ENCODE assay signal across 17 cellular contexts in the genomic region with DNA sequence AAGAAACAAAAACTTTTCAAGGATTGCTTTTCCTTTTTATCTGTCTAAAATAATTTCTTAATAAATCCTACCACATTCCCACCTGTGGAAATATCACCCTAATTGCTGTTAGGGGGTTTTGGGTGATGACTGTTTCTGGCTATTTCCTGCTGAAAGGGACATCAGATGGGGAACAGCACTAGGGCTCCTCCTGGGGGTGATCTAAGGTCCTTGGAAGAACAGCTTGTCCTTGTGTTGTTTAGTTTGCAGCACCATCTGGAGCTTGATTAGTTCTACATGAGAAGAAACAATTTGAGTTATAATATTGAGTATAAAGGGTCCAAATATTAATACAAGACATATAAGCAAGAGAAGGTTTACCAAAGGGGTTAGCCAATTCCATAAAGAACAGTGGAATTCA. TPM values are rescaled to one million over a fixed set of nuclear protein-coding genes. Genes with fewer than 3 reads are reported as not detected.
DNase-seq lines count a peak whose midpoint lies in the region; ATAC-seq, FAIRE-seq and TF ChIP-seq lines count a peak whose summit lies in the region.
"Had no signal": no experiment of that assay in that cellular context is flagged by ENCODE, and none has a peak within 500 bp of the region (broad histone marks: within the 10 kb centered on the region; RNA-seq: fewer than 3 reads in every experiment).

No MANE protein-coding gene starts in this region.

- H3K79me2 ChIP-seq in HepG2 (ENCODE audit: insufficient read depth, low read length): no peaks in the 10 kb centered on the region

- H3K4me1 ChIP-seq in HepG2 (ENCODE audit: insufficient read depth, low read length): no peaks in the 10 kb centered on the region
- H3K4me1 ChIP-seq in right lobe of liver: no peaks in the 10 kb centered on the region
- no peaks in the 10 kb centered on the region for H3K4me1 ChIP-seq in upper lobe of right lung
- H3K4me1 ChIP-seq: Caco-2, gastroesophageal sphincter had no signal

- H3K4me2 ChIP-seq in HepG2 (ENCODE audit: low read depth, low read length): no peak overlapping the region

- no peaks in the 10 kb centered on the region for H3K27me3 Mint-ChIP-seq in chondrocyte (ENCODE audit: low read depth)
- H3K27me3 Mint-ChIP-seq: activated CD4-positive, alpha-beta T cell treated with anti-CD3 and anti-CD28 coated beads for 36 hours; T-helper 17 cell had no signal

- no peaks in the 10 kb centered on the region for H3K9me3 Mint-ChIP-seq in chondrocyte (ENCODE audit: low read depth)
- H3K9me3 Mint-ChIP-seq: activated T-cell treated with anti-CD3 and anti-CD28 coated beads, Interleukin-2, amount 50 U/mL, for 72 hours had no signal

- no peak overlapping the region for H3K4me3 Mint-ChIP-seq in chondrocyte (ENCODE audit: unreplicated experiment)
- H3K4me3 Mint-ChIP-seq: activated CD4-positive, alpha-beta T cell treated with anti-CD3 and anti-CD28 coated beads for 36 hours; activated T-cell treated with anti-CD3 and anti-CD28 coated beads, Interleukin-2, amount 50 U/mL, for 72 hours; T-helper 17 cell had no signal

- H3K9ac ChIP-seq in HepG2 (ENCODE audit: insufficient read depth, low read depth, low read length): no peak overlapping the region

- H3K9me3 ChIP-seq in HepG2 (ENCODE audit: low read length) (no peaks in the 10 kb centered on the region), right lobe of liver (no peaks in the 10 kb centered on the region), upper lobe of right lung (no peaks in the 10 kb centered on the region)
- H3K9me3 ChIP-seq: Caco-2, gastroesophageal sphincter had no signal

- intact Hi-C loops in HepG2 (cut with micrococcal nuclease; ENCODE audit: unreplicated experiment) (loop anchor here (1.0 kb wide), 1 partner anchor 146 kb away; no protein-coding TSS in a partner anchor), right lobe of liver (cut with DNase I) (no loop called here), upper lobe of right lung (cut with DNase I) (no loop called here)

- FAIRE-seq in HepG2 (lab: Jason Lieb, UNC): no peak
- FAIRE-seq: islet of Langerhans had no signal

- H3K27ac ChIP-seq in HepG2 (ENCODE audit: extremely low read length, insufficient read depth, low read length): no peak overlapping the region
- no peak overlapping the region for H3K27ac ChIP-seq in right lobe of liver
- H3K27ac ChIP-seq in upper lobe of right lung: no peak overlapping the region
- H3K27ac ChIP-seq: gastroesophageal sphincter had no signal

- POLR2A ChIA-PET in HepG2 (lab: Yijun Ruan, JAX): no interaction called here

- no peaks in the 10 kb centered on the region for H4K20me1 ChIP-seq in HepG2 (ENCODE audit: insufficient read depth, low read length)

- TF ChIP-seq EP300 in HepG2 (IDR thresholded peaks at IDR 0.05; ENCODE audit: low read depth in 2 of 2, low read length in 2 of 2): no peak
- no peak for TF ChIP-seq EP300 in HepG2 (CRISPR knock-in tag; IDR thresholded peaks at IDR 0.05; ENCODE audit: borderline replicate concordance)

- H3K4me3 ChIP-seq in HepG2 (replicated peaks in 1 of 3; ENCODE audit: insufficient read depth in 1 of 3, low read depth in 2 of 3, low read length in 3 of 3): no peak overlapping the region
- no peak overlapping the region for H3K4me3 ChIP-seq in right lobe of liver
- H3K4me3 ChIP-seq in upper lobe of right lung: no peak overlapping the region
- H3K4me3 ChIP-seq: gastroesophageal sphincter had no signal

- ATAC-seq in HepG2: peak; percentile 62
- ATAC-seq in right lobe of liver: no peak
- peak; percentile 56 for ATAC-seq in upper lobe of right lung
- no peak for ATAC-seq in GM19324 (IDR thresholded peaks at IDR 0.05; ENCODE audit: low FRiP score, unreplicated experiment)
- ATAC-seq: activated CD4-positive, alpha-beta T cell treated with anti-CD3 and anti-CD28 coated beads for 36 hours; activated T-cell treated with anti-CD3 and anti-CD28 coated beads, Interleukin-2, amount 50 U/mL, for 72 hours; gastroesophageal sphincter; T-helper 17 cell had no signal

- TF ChIP-seq POLR2A in HepG2 (IDR thresholded peaks at IDR 0.05; ENCODE audit: insufficient read depth in 1 of 2, low read depth in 2 of 2, low read length in 2 of 2) (no peak), right lobe of liver (IDR thresholded peaks at IDR 0.05) (no peak)

- H3K36me3 ChIP-seq in HepG2 (replicated peaks in 1 of 2; ENCODE audit: control insufficient read depth in 1 of 2, insufficient read depth in 2 of 2, low read length in 2 of 2): no peaks in the 10 kb centered on the region
- no peaks in the 10 kb centered on the region for H3K36me3 ChIP-seq in right lobe of liver
- no peaks in the 10 kb centered on the region for H3K36me3 ChIP-seq in upper lobe of right lung
- H3K36me3 ChIP-seq: gastroesophageal sphincter had no signal

- no peaks in the 10 kb centered on the region for H3K36me3 Mint-ChIP-seq in chondrocyte (ENCODE audit: low read depth)

- DNase-seq in HepG2 (ENCODE audit: low spot score) (no peak), right lobe of liver (no peak), NCI-H82 treated with DMSO at 0.1 percent for 48 hours (lab: John Stamatoyannopoulos, UW; ENCODE audit: unreplicated experiment) (peak; percentile 9), chondrocyte (ENCODE audit: low spot score) (no peak), upper lobe of right lung (no peak), GOT3 (lab: John Stamatoyannopoulos, UW) (no peak), superior temporal gyrus (ENCODE audit: extremely low spot score) (no peak)
- DNase-seq: activated CD4-positive, alpha-beta T cell treated with anti-CD3 and anti-CD28 coated beads for 36 hours; activated T-cell treated with anti-CD3 and anti-CD28 coated beads, Interleukin-2, amount 50 U/mL, for 72 hours; cerebellar nuclear complex; NCI-H1105 treated with DMSO at 0.1 percent for 48 hours; nucleus accumbens; T-helper 17 cell had no signal

- H3K27me3 ChIP-seq in HepG2 (ENCODE audit: control insufficient read depth in 1 of 2, insufficient read depth in 2 of 2, low read length in 2 of 2) (no peaks in the 10 kb centered on the region), right lobe of liver (no peaks in the 10 kb centered on the region), upper lobe of right lung (no peaks in the 10 kb centered on the region)
- H3K27me3 ChIP-seq: gastroesophageal sphincter had no signal

- TF ChIP-seq CTCF in HepG2 (CRISPR knock-in tag; IDR thresholded peaks at IDR 0.05) (peak; percentile 22; the same call in 1 of the 2 replicates), right lobe of liver (IDR thresholded peaks at IDR 0.05) (no peak), chondrocyte (IDR thresholded peaks at IDR 0.05) (peak; percentile 16), upper lobe of right lung (IDR thresholded peaks at IDR 0.05) (no peak)

- no peak for TF ChIP-seq RAD21 in HepG2 (CRISPR knock-in tag; IDR thresholded peaks at IDR 0.05)

- H3K4me1 Mint-ChIP-seq in chondrocyte (ENCODE audit: low read depth): no peaks in the 10 kb centered on the region

- in situ Hi-C loops in HepG2 (cut with HindIII; ENCODE audit: extremely low pct_ligation_motif_present, low pct_unique_long_range_greater_than_20kb): no loop called here

- no peak overlapping the region for H3K27ac Mint-ChIP-seq in chondrocyte (ENCODE audit: unreplicated experiment)
- H3K27ac Mint-ChIP-seq: activated CD4-positive, alpha-beta T cell treated with anti-CD3 and anti-CD28 coated beads for 36 hours; activated T-cell treated with anti-CD3 and anti-CD28 coated beads, Interleukin-2, amount 50 U/mL, for 72 hours; T-helper 17 cell had no signal

- BruUV-seq in HepG2 (replicated peaks; lab: Mats Ljungman, UMichigan): no TSS peak

- CTCF ChIA-PET in HepG2 (lab: Yijun Ruan, JAX; ENCODE audit: low intra/inter-chr PET ratio, low total read pairs): interaction anchor here (1.0 kb wide), 1 partner anchor 146 kb away, joined by 3 read pairs; no protein-coding TSS in a partner anchor

- no peak overlapping the region for H2AFZ ChIP-seq in HepG2 (ENCODE audit: low read length)

RNA-seq across cellular contexts. Expression of a gene that starts 18.7 kb away (rescaled TPM):
- not detected in 2 replicates for total RNA-seq in HepG2 (2016; rRNA removed; fragmentation: Illumina TruSeq; extraction: Trizol)
- total RNA-seq in HepG2 (2016; cell fraction: cytosol; rRNA removed; fragmentation: Illumina TruSeq; extraction: Trizol; ENCODE audit: low read depth): not detected in 2 replicates
- total RNA-seq in HepG2 (2016; cell fraction: insoluble cytoplasmic fraction; rRNA removed; fragmentation: Illumina TruSeq; extraction: Trizol): not detected in 2 replicates
- total RNA-seq in HepG2 (2016; cell fraction: membrane; rRNA removed; fragmentation: Illumina TruSeq; extraction: Trizol): not detected in 2 replicates
- not detected in 2 replicates for total RNA-seq in HepG2 (2016; cell fraction: nucleus; rRNA removed; fragmentation: Illumina TruSeq; extraction: Trizol)
- polyA plus RNA-seq in HepG2 (2011; rRNA removed): not detected in 2 replicates
- not detected in 2 replicates for polyA plus RNA-seq in HepG2 (2011; cell fraction: cytosol; rRNA removed)
- not detected in 2 replicates for polyA plus RNA-seq in HepG2 (2011; cell fraction: nucleus; rRNA removed)
- polyA plus RNA-seq in HepG2 (2012): not detected in 2 replicates
- not detected in 2 replicates for polyA plus RNA-seq in HepG2 (2016; cell fraction: cytosol; fragmentation: Illumina TruSeq; extraction: Trizol; ENCODE audit: low read depth)
- not detected in 2 replicates for polyA plus RNA-seq in HepG2 (2016; cell fraction: insoluble cytoplasmic fraction; fragmentation: Illumina TruSeq; extraction: Trizol; ENCODE audit: low read depth)
- polyA plus RNA-seq in HepG2 (2016; cell fraction: membrane; fragmentation: Illumina TruSeq; extraction: Trizol; ENCODE audit: low read depth): not detected in 2 replicates
- not detected in 2 replicates for polyA plus RNA-seq in HepG2 (2016; cell fraction: nucleus; fragmentation: Illumina TruSeq; extraction: Trizol; ENCODE audit: insufficient read depth, low read depth)
- polyA minus RNA-seq in HepG2 (2011; rRNA and poly(A)+ RNA removed; ENCODE audit: low replicate concordance): not detected in 2 replicates
- not detected in 2 replicates for polyA minus RNA-seq in HepG2 (2011; cell fraction: cytosol; rRNA and poly(A)+ RNA removed)
- not detected in 2 replicates for polyA minus RNA-seq in HepG2 (2011; cell fraction: nucleus; rRNA and poly(A)+ RNA removed)
- not detected for total RNA-seq in right lobe of liver
- total RNA-seq in chondrocyte: not detected in 3 replicates
- total RNA-seq in upper lobe of right lung: not detected
- total RNA-seq: activated CD4-positive, alpha-beta T cell treated with anti-CD3 and anti-CD28 coated beads for 36 hours; activated T-cell treated with anti-CD3 and anti-CD28 coated beads, Interleukin-2, amount 50 U/mL, for 72 hours; Caco-2; gastroesophageal sphincter; T-helper 17 cell had no signal

RNA-seq across cellular contexts. Expression of a gene that starts 37.9 kb away (rescaled TPM):
- not detected in 2 replicates for total RNA-seq in HepG2 (2016; rRNA removed; fragmentation: Illumina TruSeq; extraction: Trizol)
- total RNA-seq in HepG2 (2016; cell fraction: cytosol; rRNA removed; fragmentation: Illumina TruSeq; extraction: Trizol; ENCODE audit: low read depth): not detected in 2 replicates
- total RNA-seq in HepG2 (2016; cell fraction: insoluble cytoplasmic fraction; rRNA removed; fragmentation: Illumina TruSeq; extraction: Trizol): not detected in 2 replicates
- total RNA-seq in HepG2 (2016; cell fraction: membrane; rRNA removed; fragmentation: Illumina TruSeq; extraction: Trizol): not detected in 2 replicates
- total RNA-seq in HepG2 (2016; cell fraction: nucleus; rRNA removed; fragmentation: Illumina TruSeq; extraction: Trizol): not detected in 2 replicates
- not detected in 2 replicates for polyA plus RNA-seq in HepG2 (2011; rRNA removed)
- not detected in 2 replicates for polyA plus RNA-seq in HepG2 (2011; cell fraction: cytosol; rRNA removed)
- polyA plus RNA-seq in HepG2 (2011; cell fraction: nucleus; rRNA removed): not detected in 2 replicates
- polyA plus RNA-seq in HepG2 (2012): not detected in 2 replicates
- polyA plus RNA-seq in HepG2 (2016; cell fraction: cytosol; fragmentation: Illumina TruSeq; extraction: Trizol; ENCODE audit: low read depth): not detected in 2 replicates
- not detected in 2 replicates for polyA plus RNA-seq in HepG2 (2016; cell fraction: insoluble cytoplasmic fraction; fragmentation: Illumina TruSeq; extraction: Trizol; ENCODE audit: low read depth)
- polyA plus RNA-seq in HepG2 (2016; cell fraction: membrane; fragmentation: Illumina TruSeq; extraction: Trizol; ENCODE audit: low read depth): not detected in 2 replicates
- polyA plus RNA-seq in HepG2 (2016; cell fraction: nucleus; fragmentation: Illumina TruSeq; extraction: Trizol; ENCODE audit: insufficient read depth, low read depth): not detected in 2 replicates
- polyA minus RNA-seq in HepG2 (2011; rRNA and poly(A)+ RNA removed; ENCODE audit: low replicate concordance): not detected in 2 replicates
- polyA minus RNA-seq in HepG2 (2011; cell fraction: cytosol; rRNA and poly(A)+ RNA removed): not detected in 2 replicates
- not detected in 2 replicates for polyA minus RNA-seq in HepG2 (2011; cell fraction: nucleus; rRNA and poly(A)+ RNA removed)
- under 1 TPM in 1 of 6 experiments, not detected in 5; 0.02 TPM for total RNA-seq in right lobe of liver
- total RNA-seq in chondrocyte: not detected in 3 replicates
- total RNA-seq in upper lobe of right lung: not detected
- total RNA-seq: activated T-cell treated with anti-CD3 and anti-CD28 coated beads, Interleukin-2, amount 50 U/mL, for 72 hours; Caco-2; T-helper 17 cell had no signal

RNA-seq across cellular contexts. Expression of a gene that starts 54.7 kb away (rescaled TPM):
- total RNA-seq in HepG2 (2016; rRNA removed; fragmentation: Illumina TruSeq; extraction: Trizol) (not detected in 2 replicates), right lobe of liver (not detected), chondrocyte (not detected in 3 replicates), upper lobe of right lung (not detected)
- not detected in 2 replicates for total RNA-seq in HepG2 (2016; cell fraction: cytosol; rRNA removed; fragmentation: Illumina TruSeq; extraction: Trizol; ENCODE audit: low read depth)
- total RNA-seq in HepG2 (2016; cell fraction: insoluble cytoplasmic fraction; rRNA removed; fragmentation: Illumina TruSeq; extraction: Trizol): not detected in 2 replicates
- total RNA-seq in HepG2 (2016; cell fraction: membrane; rRNA removed; fragmentation: Illumina TruSeq; extraction: Trizol): not detected in 2 replicates
- not detected in 2 replicates for total RNA-seq in HepG2 (2016; cell fraction: nucleus; rRNA removed; fragmentation: Illumina TruSeq; extraction: Trizol)
- polyA plus RNA-seq in HepG2 (2011; rRNA removed): not detected in 2 replicates
- not detected in 2 replicates for polyA plus RNA-seq in HepG2 (2011; cell fraction: cytosol; rRNA removed)
- not detected in 2 replicates for polyA plus RNA-seq in HepG2 (2011; cell fraction: nucleus; rRNA removed)
- polyA plus RNA-seq in HepG2 (2012): not detected in 2 replicates
- not detected in 2 replicates for polyA plus RNA-seq in HepG2 (2016; cell fraction: cytosol; fragmentation: Illumina TruSeq; extraction: Trizol; ENCODE audit: low read depth)
- not detected in 2 replicates for polyA plus RNA-seq in HepG2 (2016; cell fraction: insoluble cytoplasmic fraction; fragmentation: Illumina TruSeq; extraction: Trizol; ENCODE audit: low read depth)
- polyA plus RNA-seq in HepG2 (2016; cell fraction: membrane; fragmentation: Illumina TruSeq; extraction: Trizol; ENCODE audit: low read depth): not detected in 2 replicates
- not detected in 2 replicates for polyA plus RNA-seq in HepG2 (2016; cell fraction: nucleus; fragmentation: Illumina TruSeq; extraction: Trizol; ENCODE audit: insufficient read depth, low read depth)
- polyA minus RNA-seq in HepG2 (2011; rRNA and poly(A)+ RNA removed; ENCODE audit: low replicate concordance): not detected in 2 replicates
- polyA minus RNA-seq in HepG2 (2011; cell fraction: cytosol; rRNA and poly(A)+ RNA removed): not detected in 2 replicates
- polyA minus RNA-seq in HepG2 (2011; cell fraction: nucleus; rRNA and poly(A)+ RNA removed): not detected in 2 replicates
- total RNA-seq: activated CD4-positive, alpha-beta T cell treated with anti-CD3 and anti-CD28 coated beads for 36 hours; activated T-cell treated with anti-CD3 and anti-CD28 coated beads, Interleukin-2, amount 50 U/mL, for 72 hours; Caco-2; gastroesophageal sphincter; T-helper 17 cell had no signal

Comparison
In these comparisons a context has a peak if more than half of its experiments do, and no peak if none do; other contexts are left out.
1. ATAC-seq: peak in HepG2 (single experiment) and upper lobe of right lung (single experiment); none in right lobe of liver (0 of 4) and GM19324 (single experiment).
2. CTCF ChIP-seq: peak in HepG2 (single experiment) and chondrocyte (single experiment); none in right lobe of liver (0 of 4) and upper lobe of right lung (single experiment).